8 cellular contexts compared by ENCODE assay signal in the genomic region with DNA sequence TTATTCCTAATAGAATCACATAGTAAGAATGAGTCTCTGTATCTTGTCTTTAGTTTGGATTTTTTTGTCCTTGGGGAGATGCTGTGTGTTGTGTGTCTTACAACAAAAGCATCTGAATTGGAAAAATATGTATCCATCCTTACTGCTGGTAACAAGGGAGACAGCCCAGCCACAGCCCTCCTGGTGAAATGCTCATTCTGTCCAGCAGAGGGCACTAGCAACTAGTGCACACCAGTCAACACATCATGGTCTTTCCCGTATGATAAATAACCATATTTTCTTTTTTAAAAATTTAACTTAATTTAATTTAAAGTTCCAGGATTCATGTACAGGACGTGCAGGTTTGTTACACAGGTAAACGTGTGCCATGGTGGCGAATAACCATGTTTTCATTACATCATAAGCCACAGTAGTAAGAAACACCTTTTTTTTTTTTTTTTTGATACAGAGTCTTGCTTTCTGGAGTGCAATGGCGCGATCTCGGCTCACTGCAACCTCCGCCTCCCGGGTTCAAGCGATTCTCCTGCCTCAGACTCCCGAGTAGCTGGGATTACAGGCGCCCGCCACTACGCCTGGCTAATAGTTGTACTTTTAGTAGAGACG.
DNase-seq lines count a peak whose midpoint lies in the region; ATAC-seq and TF ChIP-seq lines count a peak whose summit lies in the region.

No MANE protein-coding gene starts in this region.

- H3K27me3 ChIP-seq in CD4-positive, alpha-beta T cell (ENCODE audit: control insufficient read depth, insufficient read depth, low read length): peaks cover 5% of the 10 kb centered on the region

- H3K27ac ChIP-seq in CD4-positive, alpha-beta T cell (ENCODE audit: low read depth, low read length): no peak overlapping the region

- H3K27me3 Mint-ChIP-seq in CD4-positive, alpha-beta T cell: peaks cover 57% of the 10 kb centered on the region
- peaks cover 5% of the 10 kb centered on the region for H3K27me3 Mint-ChIP-seq in memory B cell

- H3K9me3 ChIP-seq in CD4-positive, alpha-beta T cell (ENCODE audit: control insufficient read depth, low read length): no peaks in the 10 kb centered on the region

- no peak overlapping the region for H3K4me3 Mint-ChIP-seq in CD4-positive, alpha-beta T cell
- H3K4me3 Mint-ChIP-seq in memory B cell: no peak overlapping the region

- intact Hi-C loops in CD4-positive, alpha-beta T cell (cut with DNase I, micrococcal nuclease): loop anchor here (1.0 to 10.0 kb wide), 5 partner anchors 856 to 1501 kb away; no protein-coding TSS in a partner anchor

- no peaks in the 10 kb centered on the region for H3K4me1 Mint-ChIP-seq in CD4-positive, alpha-beta T cell (ENCODE audit: low read depth)
- H3K4me1 Mint-ChIP-seq in memory B cell: no peaks in the 10 kb centered on the region

- TF ChIP-seq CTCF in CD4-positive, alpha-beta T cell (IDR thresholded peaks at IDR 0.05): peak; percentile 95

- peak; percentile 53 to 74 (median 64) for DNase-seq in CD4-positive, alpha-beta T cell
- DNase-seq in GM19238 (ENCODE audit: insufficient read length, low spot score) (peak; percentile 6), NCI-H526 treated with DMSO at 0.1 percent for 48 hours (lab: John Stamatoyannopoulos, UW) (peak; percentile 69), memory B cell (ENCODE audit: low spot score in 2 of 2) (peak; percentile 56 to 64)
- peak; percentile 77 to 82 for DNase-seq in activated CD4-positive, alpha-beta T cell treated with anti-CD3 and anti-CD28 coated beads, Interleukin-2, amount 50 U/mL, for 48 hours
- DNase-seq in effector CD8-positive, alpha-beta T cell (lab: John Stamatoyannopoulos, UW): peak; percentile 49
- peak; percentile 20 to 36 for DNase-seq in stimulated activated CD8-positive, alpha-beta memory T cell treated with anti-CD3 and anti-CD28 coated beads, Interleukin-15, amount 100 ng/mL, for 4 hours (ENCODE audit: low read depth in 2 of 2)

- ATAC-seq in CD4-positive, alpha-beta T cell (ENCODE audit: poor library complexity): peak; percentile 62
- peak; percentile 95 for ATAC-seq in HG03354 (IDR thresholded peaks at IDR 0.05; ENCODE audit: poor library complexity, severe bottlenecking, unreplicated experiment)
- peak; percentile 49 for ATAC-seq in memory B cell (ENCODE audit: low read depth)

- CTCF ChIA-PET in CD4-positive, alpha-beta T cell (lab: Charles Lee): no interaction called here

- POLR2A ChIA-PET in CD4-positive, alpha-beta T cell (lab: Charles Lee): no interaction called here

- H3K27ac Mint-ChIP-seq in CD4-positive, alpha-beta T cell: no peak overlapping the region
- H3K27ac Mint-ChIP-seq in memory B cell: no peak overlapping the region

- H3K36me3 Mint-ChIP-seq in CD4-positive, alpha-beta T cell (ENCODE audit: low read depth): no peaks in the 10 kb centered on the region
- H3K36me3 Mint-ChIP-seq in memory B cell: no peaks in the 10 kb centered on the region

- H3K9me3 Mint-ChIP-seq in CD4-positive, alpha-beta T cell: no peaks in the 10 kb centered on the region
- no peaks in the 10 kb centered on the region for H3K9me3 Mint-ChIP-seq in memory B cell

Comparison
In these comparisons a context has a peak if more than half of its experiments do, and no peak if none do; other contexts are left out.
1. DNase-seq: peak in every context shown above with its lines; median percentile 80 in activated CD4-positive, alpha-beta T cell treated with anti-CD3 and anti-CD28 coated beads, Interleukin-2, amount 50 U/mL, for 48 hours; 69 in NCI-H526 treated with DMSO at 0.1 percent for 48 hours; 64 in CD4-positive, alpha-beta T cell; 60 in memory B cell; 49 in effector CD8-positive, alpha-beta T cell; 28 in stimulated activated CD8-positive, alpha-beta memory T cell treated with anti-CD3 and anti-CD28 coated beads, Interleukin-15, amount 100 ng/mL, for 4 hours; 6 in GM19238.